In genomic region chr11:48170176-48170839, GRCh38 we compare ENCODE assay signal across 14 cellular contexts. TPM values are rescaled to one million over a fixed set of nuclear protein-coding genes. Genes with fewer than 3 reads are reported as not detected.
DNase-seq lines count a peak whose midpoint lies in the region; ATAC-seq and TF ChIP-seq lines count a peak whose summit lies in the region.
"Had no signal": no experiment of that assay in that cellular context is flagged by ENCODE, and none has a peak within 500 bp of the region (broad histone marks: within the 10 kb centered on the region; RNA-seq: fewer than 3 reads in every experiment).

No MANE protein-coding gene starts in this region.

- ATAC-seq in natural killer cell (no peak), upper lobe of right lung (no peak)
- no peak for ATAC-seq in natural killer cell treated with Interleukin-12 subunit alpha and Interleukin-12 subunit beta and Interleukin-15 and Interleukin-18, amount 100 ng/mL, for 72 hours

- no peaks in the 10 kb centered on the region for H3K27me3 ChIP-seq in upper lobe of right lung

- H3K4me1 Mint-ChIP-seq in natural killer cell: peaks cover 18 to 32% of the 10 kb centered on the region in 2 donors
- peaks cover 6 to 20% of the 10 kb centered on the region in 2 donors for H3K4me1 Mint-ChIP-seq in natural killer cell treated with Interleukin-12 subunit alpha and Interleukin-12 subunit beta and Interleukin-15 and Interleukin-18, amount 100 ng/mL, for 72 hours (ENCODE audit: low read depth in 2 of 2)
- H3K4me1 Mint-ChIP-seq in type B pancreatic cell (ENCODE audit: unreplicated experiment): peaks cover 22% of the 10 kb centered on the region

- no peaks in the 10 kb centered on the region for H3K9me3 Mint-ChIP-seq in natural killer cell
- H3K9me3 Mint-ChIP-seq in natural killer cell treated with Interleukin-12 subunit alpha and Interleukin-12 subunit beta and Interleukin-15 and Interleukin-18, amount 100 ng/mL, for 72 hours: no peaks in the 10 kb centered on the region
- no peaks in the 10 kb centered on the region for H3K9me3 Mint-ChIP-seq in type B pancreatic cell

- peaks cover 14% of the 10 kb centered on the region for H3K36me3 ChIP-seq in upper lobe of right lung
- H3K36me3 ChIP-seq: thoracic aorta, WERI-Rb-1 had no signal

- H3K36me3 Mint-ChIP-seq in natural killer cell (no peaks in the 10 kb centered on the region), type B pancreatic cell (peaks cover 14% of the 10 kb centered on the region)
- H3K36me3 Mint-ChIP-seq in natural killer cell treated with Interleukin-12 subunit alpha and Interleukin-12 subunit beta and Interleukin-15 and Interleukin-18, amount 100 ng/mL, for 72 hours: peaks cover 18% of the 10 kb centered on the region

- no peak overlapping the region for H3K4me3 Mint-ChIP-seq in natural killer cell
- H3K4me3 Mint-ChIP-seq in natural killer cell treated with Interleukin-12 subunit alpha and Interleukin-12 subunit beta and Interleukin-15 and Interleukin-18, amount 100 ng/mL, for 72 hours: no peak overlapping the region
- no peak overlapping the region for H3K4me3 Mint-ChIP-seq in type B pancreatic cell

- H3K27ac Mint-ChIP-seq in natural killer cell: peak overlapping the region; percentile 23 to 58
- no peak overlapping the region for H3K27ac Mint-ChIP-seq in natural killer cell treated with Interleukin-12 subunit alpha and Interleukin-12 subunit beta and Interleukin-15 and Interleukin-18, amount 100 ng/mL, for 72 hours
- no peak overlapping the region for H3K27ac Mint-ChIP-seq in type B pancreatic cell

- DNase-seq in natural killer cell (no peak), dermis blood vessel endothelial cell (peak; percentile 42), lung microvascular endothelial cell (ENCODE audit: low read depth in 2 of 2) (peak; percentile 8 to 63), upper lobe of right lung (no peak), KG1 (lab: John Stamatoyannopoulos, UW) (no peak), DMS114 treated with DMSO at 0.1 percent for 48 hours (lab: John Stamatoyannopoulos, UW; ENCODE audit: unreplicated experiment) (no peak), type B pancreatic cell (ENCODE audit: extremely low spot score, unreplicated experiment) (no peak)
- no peak for DNase-seq in natural killer cell treated with Interleukin-12 subunit alpha and Interleukin-12 subunit beta and Interleukin-15 and Interleukin-18, amount 100 ng/mL, for 72 hours (ENCODE audit: low spot score)
- DNase-seq: activated T-cell treated with anti-CD3 and anti-CD28 coated beads for 4 hours, NCI-H1417 treated with DMSO at 0.1 percent for 48 hours, NCI-H524 treated with DMSO at 0.1 percent for 48 hours, SHP77, WERI-Rb-1 had no signal

- intact Hi-C loops in natural killer cell (cut with micrococcal nuclease): no loop called here
- intact Hi-C loops in upper lobe of right lung (cut with DNase I): no loop called here

- TF ChIP-seq CTCF in natural killer cell (IDR thresholded peaks at IDR 0.05) (no peak), upper lobe of right lung (IDR thresholded peaks at IDR 0.05) (no peak), type B pancreatic cell (conservative IDR thresholded peaks at IDR 0.05) (no peak)

- H3K4me3 ChIP-seq in upper lobe of right lung: no peak overlapping the region
- H3K4me3 ChIP-seq: thoracic aorta had no signal

- H3K27ac ChIP-seq in upper lobe of right lung: no peak overlapping the region
- H3K27ac ChIP-seq: WERI-Rb-1 had no signal

- H3K27me3 Mint-ChIP-seq in natural killer cell (ENCODE audit: low read depth in 2 of 2) (no peaks in the 10 kb centered on the region), type B pancreatic cell (no peaks in the 10 kb centered on the region)
- H3K27me3 Mint-ChIP-seq in natural killer cell treated with Interleukin-12 subunit alpha and Interleukin-12 subunit beta and Interleukin-15 and Interleukin-18, amount 100 ng/mL, for 72 hours: no peaks in the 10 kb centered on the region

- peaks cover 22% of the 10 kb centered on the region for H3K4me1 ChIP-seq in upper lobe of right lung

- no peaks in the 10 kb centered on the region for H3K9me3 ChIP-seq in upper lobe of right lung
- H3K9me3 ChIP-seq: thoracic aorta had no signal

RNA-seq across cellular contexts. Expression of gene OR4B1, which starts 46.3 kb away (rescaled TPM):
- total RNA-seq in natural killer cell (not detected), dermis blood vessel endothelial cell (not detected in 2 replicates), lung microvascular endothelial cell (not detected in 2 replicates), upper lobe of right lung (not detected), type B pancreatic cell (ENCODE audit: low replicate concordance) (not detected in 2 replicates)
- not detected for total RNA-seq in natural killer cell treated with Interleukin-12 subunit alpha and Interleukin-12 subunit beta and Interleukin-15 and Interleukin-18, amount 100 ng/mL, for 72 hours
- total RNA-seq: thoracic aorta had no signal

Comparison
In these comparisons a context has a peak if more than half of its experiments do, and no peak if none do; other contexts are left out.
1. H3K27ac Mint-ChIP-seq: peak in natural killer cell (2 of 2); none in natural killer cell treated with Interleukin-12 subunit alpha and Interleukin-12 subunit beta and Interleukin-15 and Interleukin-18, amount 100 ng/mL, for 72 hours (0 of 2) and type B pancreatic cell (single experiment).
2. DNase-seq: peak in dermis blood vessel endothelial cell (single experiment) and lung microvascular endothelial cell (2 of 2); none in natural killer cell (single experiment), natural killer cell treated with Interleukin-12 subunit alpha and Interleukin-12 subunit beta and Interleukin-15 and Interleukin-18, amount 100 ng/mL, for 72 hours (single experiment), upper lobe of right lung (single experiment), KG1 (single experiment), DMS114 treated with DMSO at 0.1 percent for 48 hours (single experiment) and type B pancreatic cell (single experiment).